Comparison of ENCODE assay signal across 18 cellular contexts in the genomic region with DNA sequence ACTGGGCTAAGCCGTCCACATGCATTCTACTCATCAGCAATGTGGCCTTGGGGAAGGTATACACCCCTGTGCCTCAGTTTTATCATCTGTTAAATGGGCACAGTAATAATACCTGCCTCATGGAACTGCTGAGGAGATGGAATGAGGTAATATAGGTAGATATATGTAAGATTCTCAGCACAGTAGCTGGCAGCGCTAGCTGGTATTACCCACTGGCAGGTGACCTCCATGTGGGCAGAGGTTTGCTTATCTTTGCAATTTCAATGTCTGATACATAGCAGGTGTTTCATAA. TPM values are rescaled to one million over a fixed set of nuclear protein-coding genes. Genes with fewer than 3 reads are reported as not detected.
A peak's percentile ranks its signal among the peaks of the same experiment; 100 is the strongest.
DNase-seq lines count a peak whose midpoint lies in the region; ATAC-seq, FAIRE-seq and TF ChIP-seq lines count a peak whose summit lies in the region.
"Had no signal": no experiment of that assay in that cellular context is flagged by ENCODE, and none has a peak within 500 bp of the region (broad histone marks: within the 10 kb centered on the region; RNA-seq: fewer than 3 reads in every experiment).

No MANE protein-coding gene starts in this region.

- no peak overlapping the region for H3K4me3 ChIP-seq in heart left ventricle
- H3K4me3 ChIP-seq in GM12878 = no peak overlapping the region
- no peak overlapping the region for H3K4me3 ChIP-seq in BE2C (ENCODE audit: low read depth, low read length)
- no peak overlapping the region for H3K4me3 ChIP-seq in PC-3 (ENCODE audit: low read length)
- H3K4me3 ChIP-seq: A549, HAP-1, MG63 had no signal

- H3K4me1 Mint-ChIP-seq in stimulated activated memory B cell treated with anti-CD40 and anti-IgM and Interleukin-4, amounts not matched to agents 10 μg/mL and 1 μg/mL and 100 μg/mL, for 72 hours = peaks cover 72% of the 10 kb centered on the region

- H3K9me3 ChIP-seq in heart left ventricle (no peaks in the 10 kb centered on the region), GM12878 (replicated peaks; ENCODE audit: control insufficient read depth, insufficient read depth, low read length) (no peaks in the 10 kb centered on the region), BE2C (no peaks in the 10 kb centered on the region), PC-3 (ENCODE audit: low read length) (no peaks in the 10 kb centered on the region)
- H3K9me3 ChIP-seq: A549, HAP-1, MG63 had no signal

- H3K36me3 ChIP-seq in heart left ventricle (peaks cover 0 to 8% (median 0%) of the 10 kb centered on the region in 9 donors), GM12878 (ENCODE audit: control insufficient read depth in 2 of 2, insufficient read depth in 2 of 2, low read length in 1 of 2) (no peaks in the 10 kb centered on the region), BE2C (no peaks in the 10 kb centered on the region), PC-3 (ENCODE audit: low read depth, low read length) (no peaks in the 10 kb centered on the region)
- H3K36me3 ChIP-seq: HAP-1, MG63 had no signal

- H3K27ac ChIP-seq in heart left ventricle = peak overlapping the region in 11 of 12 donors; percentile 86 to 100 (median 94)
- no peak overlapping the region for H3K27ac ChIP-seq in GM12878 (ENCODE audit: control insufficient read depth, insufficient read depth)
- no peak overlapping the region for H3K27ac ChIP-seq in PC-3 (ENCODE audit: low read length)

- FAIRE-seq in GM12878 (lab: Jason Lieb, UNC) = no peak
- FAIRE-seq: A549, GM12891 had no signal

- TF ChIP-seq RAD21 in GM12878 (IDR thresholded peaks at IDR 0.05; ENCODE audit: insufficient read depth, low read depth, low read length) = no peak

- H3F3A ChIP-seq in PC-3 (ENCODE audit: low read length, unreplicated experiment) = no peaks in the 10 kb centered on the region

- TF ChIP-seq EP300 in GM12878 (IDR thresholded peaks at IDR 0.05; ENCODE audit: borderline replicate concordance in 1 of 2, control insufficient read depth in 1 of 2, low read depth in 2 of 2, low read length in 2 of 2) = no peak

- ATAC-seq in heart left ventricle = no peak
- ATAC-seq in left ventricle myocardium superior = no peak
- no peak for ATAC-seq in GM12878
- ATAC-seq in stimulated activated memory B cell treated with anti-CD40 and anti-IgM and Interleukin-4, amounts not matched to agents 10 μg/mL and 1 μg/mL and 100 μg/mL, for 72 hours = no peak
- no peak for ATAC-seq in PC-3
- ATAC-seq: A549 had no signal

- no peak overlapping the region for H3K9ac ChIP-seq in GM12878 (ENCODE audit: control insufficient read depth, insufficient read depth, low read length)
- H3K9ac ChIP-seq in PC-3 (ENCODE audit: low read length) = no peak overlapping the region

- H2AFZ ChIP-seq in GM12878 (ENCODE audit: control insufficient read depth, low read depth, low read length) = no peak overlapping the region
- no peak overlapping the region for H2AFZ ChIP-seq in PC-3 (ENCODE audit: low read length)

- intact Hi-C loops in heart left ventricle (cut with DNase I) = loop anchor here in 9 of 10 donors (5.0 to 10.0 kb wide), 5 partner anchors 47 to 72 kb away; partner anchors contain the start of gene PDK2 (in 1 of the 9)
- intact Hi-C loops in left ventricle myocardium superior (cut with micrococcal nuclease) = loop anchor here (10.0 kb wide), 1 partner anchor 60 kb away; no protein-coding TSS in a partner anchor
- intact Hi-C loops in GM12878 (cut with micrococcal nuclease; ENCODE audit: unreplicated experiment) = no loop called here
- intact Hi-C loops in PC-3 (cut with micrococcal nuclease) = no loop called here

- no peaks in the 10 kb centered on the region for H3K27me3 ChIP-seq in heart left ventricle
- no peaks in the 10 kb centered on the region for H3K27me3 ChIP-seq in GM12878 (replicated peaks in 1 of 2; ENCODE audit: control insufficient read depth in 2 of 2, insufficient read depth in 2 of 2, low read length in 1 of 2)
- no peaks in the 10 kb centered on the region for H3K27me3 ChIP-seq in BE2C
- no peaks in the 10 kb centered on the region for H3K27me3 ChIP-seq in PC-3 (ENCODE audit: low read length)
- H3K27me3 ChIP-seq: MG63 had no signal

- WGBS in heart left ventricle, 4 donors = 77 to 92% (median 83%) methylated on average over 2 of the region's 2 CpGs
- 72% methylated on average over 2 of the region's 2 CpGs for WGBS in GM12878 (ENCODE audit: insufficient coverage, insufficient replicate concordance, low lambda C conversion rate, missing lambda C conversion rate)

- BruUV-seq in GM12878 (replicated peaks; lab: Mats Ljungman, UMichigan) = no TSS peak
- BruUV-seq in PC-3 (replicated peaks; lab: Mats Ljungman, UMichigan) = no TSS peak

- H3K9me3 Mint-ChIP-seq in stimulated activated memory B cell treated with anti-CD40 and anti-IgM and Interleukin-4, amounts not matched to agents 10 μg/mL and 1 μg/mL and 100 μg/mL, for 72 hours = no peaks in the 10 kb centered on the region
- H3K9me3 Mint-ChIP-seq: CD4-positive, alpha-beta T cell had no signal

- no peak overlapping the region for H3K4me3 Mint-ChIP-seq in stimulated activated memory B cell treated with anti-CD40 and anti-IgM and Interleukin-4, amounts not matched to agents 10 μg/mL and 1 μg/mL and 100 μg/mL, for 72 hours
- H3K4me3 Mint-ChIP-seq: CD4-positive, alpha-beta T cell had no signal

- no peaks in the 10 kb centered on the region for H3K27me3 Mint-ChIP-seq in stimulated activated memory B cell treated with anti-CD40 and anti-IgM and Interleukin-4, amounts not matched to agents 10 μg/mL and 1 μg/mL and 100 μg/mL, for 72 hours
- H3K27me3 Mint-ChIP-seq: CD4-positive, alpha-beta T cell had no signal

- in situ Hi-C loops in GM12878 (cut with MboI) = loop anchor here (5.0 kb wide), 1 partner anchor 33 kb away; no protein-coding TSS in a partner anchor

- DNase-seq in heart left ventricle (no peak), left ventricle myocardium superior (no peak), GM12878 (ENCODE audit: low read depth, low spot score) (no peak), BE2C (no peak), PC-3 (no peak)
- DNase-seq: CD4-positive, alpha-beta T cell; DMS79; MG63; NCI-H1092 treated with DMSO at 0.1 percent for 48 hours; NCI-H1694; NCI-H2107; NCI-H226; NCI-H526; NK-92 treated with Interleukin-12 subunit alpha and Interleukin-12 subunit beta, amount 100 ng/mL, for 24 hours had no signal

- H3K27ac Mint-ChIP-seq in stimulated activated memory B cell treated with anti-CD40 and anti-IgM and Interleukin-4, amounts not matched to agents 10 μg/mL and 1 μg/mL and 100 μg/mL, for 72 hours = peak overlapping the region; percentile 75
- H3K27ac Mint-ChIP-seq: CD4-positive, alpha-beta T cell had no signal

- H3K79me2 ChIP-seq in GM12878 (ENCODE audit: control insufficient read depth, insufficient read depth, low read length) (no peaks in the 10 kb centered on the region), PC-3 (ENCODE audit: low read length) (no peaks in the 10 kb centered on the region)

- RAD21 ChIA-PET in GM12878 (lab: Charles Lee; ENCODE audit: unreplicated experiment) = interaction anchor here (0.6 to 2.8 kb wide), 3 partner anchors 13 to 36 kb away, joined by 3 to 24 read pairs (median 12); partner anchors contain the start of gene PPP1R9B

- H3K4me2 ChIP-seq in GM12878 (ENCODE audit: control insufficient read depth, insufficient read depth) (no peak overlapping the region), PC-3 (ENCODE audit: low read length) (no peak overlapping the region)
- H3K4me2 ChIP-seq: A549 had no signal

- H3K9me2 ChIP-seq in PC-3 (replicated peaks; ENCODE audit: low read length) = no peaks in the 10 kb centered on the region

- POLR2A ChIA-PET in GM12878 (lab: Charles Lee) (interaction anchor here (0.6 to 2.8 kb wide), 3 partner anchors 10 to 135 kb away, joined by 3 to 18 read pairs (median 6); no protein-coding TSS in a partner anchor), PC-3 (lab: Charles Lee; ENCODE audit: unreplicated experiment) (no interaction called here)

- TF ChIP-seq CTCF in heart left ventricle (IDR thresholded peaks at IDR 0.05) (no peak), GM12878 (IDR thresholded peaks at IDR 0.05 in 2 of 3, conservative IDR thresholded peaks at IDR 0.05 in 1 of 3; ENCODE audit: control insufficient read depth in 2 of 3, extremely low read depth in 1 of 3, insufficient read depth in 1 of 3, low read depth in 3 of 3, low read length in 3 of 3) (no peak), BE2C (IDR thresholded peaks at IDR 0.05; ENCODE audit: low read depth, low read length) (no peak), PC-3 (conservative IDR thresholded peaks at IDR 0.05; ENCODE audit: low read depth, low read length) (no peak)

- H4K20me1 ChIP-seq in GM12878 (ENCODE audit: control insufficient read depth, insufficient read depth) (no peaks in the 10 kb centered on the region), PC-3 (ENCODE audit: low read length) (no peaks in the 10 kb centered on the region)

- no peaks in the 10 kb centered on the region for H3K36me3 Mint-ChIP-seq in stimulated activated memory B cell treated with anti-CD40 and anti-IgM and Interleukin-4, amounts not matched to agents 10 μg/mL and 1 μg/mL and 100 μg/mL, for 72 hours

- peaks cover 0 to 66% (median 28%) of the 10 kb centered on the region in 12 donors for H3K4me1 ChIP-seq in heart left ventricle
- H3K4me1 ChIP-seq in GM12878 (ENCODE audit: control insufficient read depth, insufficient read depth, low read length) = peaks cover 26% of the 10 kb centered on the region
- H3K4me1 ChIP-seq in BE2C = peaks cover 4% of the 10 kb centered on the region; the same call in 1 of the 2 replicates
- H3K4me1 ChIP-seq in PC-3 (ENCODE audit: insufficient read depth, low read length) = peaks cover 19% of the 10 kb centered on the region

- SMC1A ChIA-PET in GM12878 (lab: Charles Lee; ENCODE audit: uncharacterized antibody, unreplicated experiment) = interaction anchor here (1.0 to 2.0 kb wide), 3 partner anchors 13 to 133 kb away, joined by 5 to 8 read pairs (median 6); no protein-coding TSS in a partner anchor

- CTCF ChIA-PET in GM12878 (lab: Yijun Ruan, JAX) (interaction anchor here (1.0 to 17.0 kb wide), 6 partner anchors 14 to 70 kb away, joined by 3 to 514 read pairs (median 22); partner anchors contain the start of gene PDK2), PC-3 (lab: Charles Lee) (interaction anchor here (0.7 kb wide), 1 partner anchor 45 kb away, joined by 3 read pairs; no protein-coding TSS in a partner anchor)

- TF ChIP-seq POLR2A in heart left ventricle (IDR thresholded peaks at IDR 0.05) (no peak), GM12878 (IDR thresholded peaks at IDR 0.05; ENCODE audit: low read depth, low read length) (no peak)

RNA-seq across cellular contexts. Expression of gene SGCA, which starts 1.2 kb away (rescaled TPM):
- total RNA-seq in heart left ventricle (100 to 1,000 TPM; 110 to 224 (median 151) TPM), left ventricle myocardium superior (155 TPM), GM12878 (2014; rRNA removed) (0.11 and 0.68 TPM in 2 replicates), GM12878 (2014; rRNA removed; fragmentation: Illumina TruSeq; extraction: Trizol) (0.27 TPM in 1 of 2 replicates, not detected in the other), GM12878 (2021) (0.51 and 0.56 TPM in 2 replicates), PC-3 (2014; rRNA removed) (not detected in 2 replicates)
- polyA plus RNA-seq in heart left ventricle (100 to 1,000 TPM in 1 of 2 donors, 10 to 100 TPM in 1; 96.5 to 225 TPM), GM12878 (2011; rRNA removed) (0.24 and 0.81 TPM in 2 replicates), GM12878 (2014; fragmentation: Illumina TruSeq; extraction: Trizol) (0.24 TPM in 1 of 2 replicates, not detected in the other), GM12878 (2014; fragmentation: Nextera tagmentation; extraction: Ambion mirVana) (under 1 TPM in 1 of 2 experiments, not detected in 1; 0.13 TPM), GM12878 (2014; rRNA removed) (0.25 and 2.2 TPM in 2 replicates), GM12878 (2016; fragmentation: Nextera tagmentation; extraction: Ambion mirVana) (under 1 TPM in 1 of 2 experiments, not detected in 1; 0.50 TPM)
- total RNA-seq in GM12878 (2013; cell fraction: nucleolus; rRNA removed) = 1.9 and 2.9 TPM in 2 replicates
- polyA plus RNA-seq in GM12878 (2011; ENCODE audit: low read depth) = 0.52 TPM
- polyA plus RNA-seq in GM12878 (2011; cell fraction: cytosol; rRNA removed) = 0.54 and 1.2 TPM in 2 replicates
- 3.6 and 4.5 TPM in 2 replicates for polyA plus RNA-seq in GM12878 (2011; cell fraction: nucleus; rRNA removed)
- polyA plus RNA-seq in GM12878 (2012) = 1.2 and 1.9 TPM in 2 replicates
- 0.29 and 1.1 TPM in 2 replicates for polyA minus RNA-seq in GM12878 (2011; rRNA and poly(A)+ RNA removed)
- not detected in 2 replicates for polyA minus RNA-seq in GM12878 (2011; cell fraction: cytosol; rRNA and poly(A)+ RNA removed)
- polyA minus RNA-seq in GM12878 (2011; cell fraction: nucleus; rRNA and poly(A)+ RNA removed) = 0.36 TPM in 1 of 2 replicates, not detected in the other
- polyA plus RNA-seq in BE2C (2012; ENCODE audit: insufficient read depth, insufficient read length, low read depth) = 0.65 TPM
- total RNA-seq: CD4-positive, alpha-beta T cell had no signal

RNA-seq across cellular contexts. Expression of gene PPP1R9B, which starts 14.2 kb away (rescaled TPM):
- total RNA-seq in heart left ventricle = 10 to 100 TPM; 17.0 to 55.9 (median 31.3) TPM
- polyA plus RNA-seq in heart left ventricle = 10 to 100 TPM; 30.4 to 33.4 TPM
- 37.6 TPM for total RNA-seq in left ventricle myocardium superior
- total RNA-seq in GM12878 (2013; cell fraction: nucleolus; rRNA removed) = 55.7 and 68.4 TPM in 2 replicates
- total RNA-seq in GM12878 (2014; rRNA removed) = 59.9 and 62.9 TPM in 2 replicates
- total RNA-seq in GM12878 (2014; rRNA removed; fragmentation: Illumina TruSeq; extraction: Trizol) = 35.9 and 39.6 TPM in 2 replicates
- 103 and 107 TPM in 2 replicates for total RNA-seq in GM12878 (2021)
- 21.7 TPM for polyA plus RNA-seq in GM12878 (2011; ENCODE audit: low read depth)
- 30.2 and 44.4 TPM in 2 replicates for polyA plus RNA-seq in GM12878 (2011; rRNA removed)
- polyA plus RNA-seq in GM12878 (2011; cell fraction: cytosol; rRNA removed) = 39.3 and 43.6 TPM in 2 replicates
- polyA plus RNA-seq in GM12878 (2011; cell fraction: nucleus; rRNA removed) = 75.0 and 144 TPM in 2 replicates
- polyA plus RNA-seq in GM12878 (2012) = 54.8 and 64.1 TPM in 2 replicates
- 17.9 and 35.4 TPM in 2 replicates for polyA plus RNA-seq in GM12878 (2014; fragmentation: Illumina TruSeq; extraction: Trizol)
- under 1 TPM; 0.20 to 0.45 TPM for polyA plus RNA-seq in GM12878 (2014; fragmentation: Nextera tagmentation; extraction: Ambion mirVana)
- polyA plus RNA-seq in GM12878 (2014; rRNA removed) = 52.0 and 58.7 TPM in 2 replicates
- polyA plus RNA-seq in GM12878 (2016; fragmentation: Nextera tagmentation; extraction: Ambion mirVana) = 1 to 10 TPM; 1.8 to 2.3 TPM
- 38.4 and 59.7 TPM in 2 replicates for polyA minus RNA-seq in GM12878 (2011; rRNA and poly(A)+ RNA removed)
- 36.3 and 36.8 TPM in 2 replicates for polyA minus RNA-seq in GM12878 (2011; cell fraction: cytosol; rRNA and poly(A)+ RNA removed)
- 12.3 and 46.2 TPM in 2 replicates for polyA minus RNA-seq in GM12878 (2011; cell fraction: nucleus; rRNA and poly(A)+ RNA removed)
- 190 TPM for polyA plus RNA-seq in BE2C (2012; ENCODE audit: insufficient read depth, insufficient read length, low read depth)
- 67.7 and 95.0 TPM in 2 replicates for total RNA-seq in PC-3 (2014; rRNA removed)

RNA-seq across cellular contexts. Expression of gene SAMD14, which starts 34.7 kb away (rescaled TPM):
- total RNA-seq in heart left ventricle = 1 to 10 TPM in 7 of 9 donors, under 1 TPM in 2; 0.44 to 3.9 (median 1.2) TPM
- 1 to 10 TPM in 1 of 2 donors, under 1 TPM in 1; 0.72 to 2.8 TPM for polyA plus RNA-seq in heart left ventricle
- 1.2 TPM for total RNA-seq in left ventricle myocardium superior
- total RNA-seq in GM12878 (2013; cell fraction: nucleolus; rRNA removed) = 2.6 and 4.3 TPM in 2 replicates
- total RNA-seq in GM12878 (2014; rRNA removed) = 0.17 and 0.22 TPM in 2 replicates
- total RNA-seq in GM12878 (2014; rRNA removed; fragmentation: Illumina TruSeq; extraction: Trizol) = 0.22 and 0.74 TPM in 2 replicates
- 1.3 and 1.7 TPM in 2 replicates for total RNA-seq in GM12878 (2021)
- polyA plus RNA-seq in GM12878 (2011; ENCODE audit: low read depth) = 0.58 TPM
- polyA plus RNA-seq in GM12878 (2011; rRNA removed) = 0.32 and 1.3 TPM in 2 replicates
- polyA plus RNA-seq in GM12878 (2011; cell fraction: cytosol; rRNA removed) = 0.51 and 1.2 TPM in 2 replicates
- polyA plus RNA-seq in GM12878 (2011; cell fraction: nucleus; rRNA removed) = 8.0 and 8.3 TPM in 2 replicates
- polyA plus RNA-seq in GM12878 (2012) = 0.45 and 0.66 TPM in 2 replicates
- polyA plus RNA-seq in GM12878 (2014; fragmentation: Illumina TruSeq; extraction: Trizol) = 0.19 and 0.25 TPM in 2 replicates
- not detected for polyA plus RNA-seq in GM12878 (2014; fragmentation: Nextera tagmentation; extraction: Ambion mirVana)
- polyA plus RNA-seq in GM12878 (2014; rRNA removed) = 0.51 and 1.4 TPM in 2 replicates
- under 1 TPM in 1 of 2 experiments, not detected in 1; 0.06 TPM for polyA plus RNA-seq in GM12878 (2016; fragmentation: Nextera tagmentation; extraction: Ambion mirVana)
- 0.59 and 2.0 TPM in 2 replicates for polyA minus RNA-seq in GM12878 (2011; rRNA and poly(A)+ RNA removed)
- polyA minus RNA-seq in GM12878 (2011; cell fraction: cytosol; rRNA and poly(A)+ RNA removed) = 0.73 TPM in 1 of 2 replicates, not detected in the other
- 1.1 and 1.8 TPM in 2 replicates for polyA minus RNA-seq in GM12878 (2011; cell fraction: nucleus; rRNA and poly(A)+ RNA removed)
- polyA plus RNA-seq in BE2C (2012; ENCODE audit: insufficient read depth, insufficient read length, low read depth) = 4.1 TPM
- 0.11 and 0.17 TPM in 2 replicates for total RNA-seq in PC-3 (2014; rRNA removed)

RNA-seq across cellular contexts. Expression of gene COL1A1, which starts 36.8 kb away (rescaled TPM):
- 100 to 1,000 TPM in 3 of 9 donors, 10 to 100 TPM in 6; 10.2 to 897 (median 55.4) TPM for total RNA-seq in heart left ventricle
- polyA plus RNA-seq in heart left ventricle = 100 to 1,000 TPM in 1 of 2 donors, 10 to 100 TPM in 1; 17.2 to 109 TPM
- total RNA-seq in left ventricle myocardium superior = 26.8 TPM
- 43.7 and 49.7 TPM in 2 replicates for total RNA-seq in GM12878 (2013; cell fraction: nucleolus; rRNA removed)
- 0.79 and 1.1 TPM in 2 replicates for total RNA-seq in GM12878 (2014; rRNA removed)
- total RNA-seq in GM12878 (2014; rRNA removed; fragmentation: Illumina TruSeq; extraction: Trizol) = 0.55 and 1.2 TPM in 2 replicates
- 6.1 and 7.7 TPM in 2 replicates for total RNA-seq in GM12878 (2021)
- 1.5 TPM for polyA plus RNA-seq in GM12878 (2011; ENCODE audit: low read depth)
- polyA plus RNA-seq in GM12878 (2011; rRNA removed) = 1.9 and 2.9 TPM in 2 replicates
- 2.8 TPM in 2 replicates for polyA plus RNA-seq in GM12878 (2011; cell fraction: cytosol; rRNA removed)
- polyA plus RNA-seq in GM12878 (2011; cell fraction: nucleus; rRNA removed) = 67.6 and 84.9 TPM in 2 replicates
- 2.7 and 4.3 TPM in 2 replicates for polyA plus RNA-seq in GM12878 (2012)
- polyA plus RNA-seq in GM12878 (2014; fragmentation: Illumina TruSeq; extraction: Trizol) = 0.54 and 1.9 TPM in 2 replicates
- under 1 TPM; 0.18 to 0.32 TPM for polyA plus RNA-seq in GM12878 (2014; fragmentation: Nextera tagmentation; extraction: Ambion mirVana)
- polyA plus RNA-seq in GM12878 (2014; rRNA removed) = 3.5 and 3.9 TPM in 2 replicates
- polyA plus RNA-seq in GM12878 (2016; fragmentation: Nextera tagmentation; extraction: Ambion mirVana) = 1 to 10 TPM; 2.7 to 4.3 TPM
- 4.6 and 8.9 TPM in 2 replicates for polyA minus RNA-seq in GM12878 (2011; rRNA and poly(A)+ RNA removed)
- 2.3 and 2.5 TPM in 2 replicates for polyA minus RNA-seq in GM12878 (2011; cell fraction: cytosol; rRNA and poly(A)+ RNA removed)
- polyA minus RNA-seq in GM12878 (2011; cell fraction: nucleus; rRNA and poly(A)+ RNA removed) = 24.8 and 32.3 TPM in 2 replicates
- 0.80 TPM for polyA plus RNA-seq in BE2C (2012; ENCODE audit: insufficient read depth, insufficient read length, low read depth)
- total RNA-seq in PC-3 (2014; rRNA removed) = 30.6 and 56.2 TPM in 2 replicates

Comparison
In these comparisons a context has a peak if more than half of its experiments do, and no peak if none do; other contexts are left out.
1. H3K27ac ChIP-seq: peak in heart left ventricle (11 of 12); none in GM12878 (single experiment) and PC-3 (single experiment).
2. RNA of gene SGCA, which starts 1.2 kb away (total RNA-seq): 155 TPM in left ventricle myocardium superior (single experiment) and 110 to 224 TPM in heart left ventricle; 0.11 to 2.9 TPM in GM12878 and not detected in PC-3; every median in the first group is over 10 times any median in the second.
3. intact Hi-C loops: an anchor here in heart left ventricle (5.0 to 10.0 kb wide) and left ventricle myocardium superior (10.0 kb wide); none called in GM12878 and PC-3.